1 cellular context compared by ENCODE assay signal in the genomic region with DNA sequence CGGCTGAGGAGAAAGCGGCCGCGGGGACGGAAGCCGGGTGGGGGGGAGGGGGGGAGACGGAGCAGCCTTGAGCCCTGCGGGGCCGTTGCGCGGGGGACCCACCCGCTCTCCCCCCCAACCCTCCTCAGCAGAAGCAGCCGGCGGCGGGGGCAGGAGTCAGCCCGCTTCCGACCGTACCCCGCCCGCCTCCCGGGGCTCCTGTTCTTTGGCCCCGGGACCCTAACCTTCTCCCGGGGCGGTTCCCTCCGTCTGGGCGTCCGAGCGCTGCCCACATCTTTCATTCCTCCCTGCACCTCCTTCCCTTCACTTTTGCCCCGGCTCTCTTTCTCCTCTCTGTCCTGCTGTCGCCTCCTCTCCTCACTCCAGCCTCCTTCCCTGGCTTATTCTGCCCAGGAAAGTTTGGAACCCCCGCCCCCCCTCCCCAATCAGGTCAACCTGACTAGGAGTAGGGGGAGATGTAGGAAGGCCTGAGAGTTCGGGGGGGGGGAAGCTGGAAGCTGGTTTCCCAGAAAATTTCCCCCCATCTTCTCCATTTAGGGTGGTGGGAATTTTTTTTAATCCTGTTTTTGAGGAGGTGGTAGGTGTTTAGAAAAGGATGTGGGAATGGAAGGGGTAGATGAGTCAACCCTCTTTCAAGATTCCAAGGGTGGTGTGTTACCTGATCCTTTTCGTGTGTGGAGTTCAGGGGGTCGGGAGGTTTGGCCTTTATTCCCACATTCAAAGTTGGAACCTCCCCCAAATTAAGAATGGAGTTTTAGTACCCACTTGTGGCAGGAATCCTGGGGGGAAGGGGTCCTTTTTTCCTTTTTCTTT.
TF ChIP-seq lines count a peak whose summit lies in the region.

No MANE protein-coding gene starts in this region.

TF ChIP-seq in K562, 482 proteins besides CTCF, POLR2A, EP300 and RAD21 (continued from another document and continues in another):
- TF ChIP-seq, protein P1, sequence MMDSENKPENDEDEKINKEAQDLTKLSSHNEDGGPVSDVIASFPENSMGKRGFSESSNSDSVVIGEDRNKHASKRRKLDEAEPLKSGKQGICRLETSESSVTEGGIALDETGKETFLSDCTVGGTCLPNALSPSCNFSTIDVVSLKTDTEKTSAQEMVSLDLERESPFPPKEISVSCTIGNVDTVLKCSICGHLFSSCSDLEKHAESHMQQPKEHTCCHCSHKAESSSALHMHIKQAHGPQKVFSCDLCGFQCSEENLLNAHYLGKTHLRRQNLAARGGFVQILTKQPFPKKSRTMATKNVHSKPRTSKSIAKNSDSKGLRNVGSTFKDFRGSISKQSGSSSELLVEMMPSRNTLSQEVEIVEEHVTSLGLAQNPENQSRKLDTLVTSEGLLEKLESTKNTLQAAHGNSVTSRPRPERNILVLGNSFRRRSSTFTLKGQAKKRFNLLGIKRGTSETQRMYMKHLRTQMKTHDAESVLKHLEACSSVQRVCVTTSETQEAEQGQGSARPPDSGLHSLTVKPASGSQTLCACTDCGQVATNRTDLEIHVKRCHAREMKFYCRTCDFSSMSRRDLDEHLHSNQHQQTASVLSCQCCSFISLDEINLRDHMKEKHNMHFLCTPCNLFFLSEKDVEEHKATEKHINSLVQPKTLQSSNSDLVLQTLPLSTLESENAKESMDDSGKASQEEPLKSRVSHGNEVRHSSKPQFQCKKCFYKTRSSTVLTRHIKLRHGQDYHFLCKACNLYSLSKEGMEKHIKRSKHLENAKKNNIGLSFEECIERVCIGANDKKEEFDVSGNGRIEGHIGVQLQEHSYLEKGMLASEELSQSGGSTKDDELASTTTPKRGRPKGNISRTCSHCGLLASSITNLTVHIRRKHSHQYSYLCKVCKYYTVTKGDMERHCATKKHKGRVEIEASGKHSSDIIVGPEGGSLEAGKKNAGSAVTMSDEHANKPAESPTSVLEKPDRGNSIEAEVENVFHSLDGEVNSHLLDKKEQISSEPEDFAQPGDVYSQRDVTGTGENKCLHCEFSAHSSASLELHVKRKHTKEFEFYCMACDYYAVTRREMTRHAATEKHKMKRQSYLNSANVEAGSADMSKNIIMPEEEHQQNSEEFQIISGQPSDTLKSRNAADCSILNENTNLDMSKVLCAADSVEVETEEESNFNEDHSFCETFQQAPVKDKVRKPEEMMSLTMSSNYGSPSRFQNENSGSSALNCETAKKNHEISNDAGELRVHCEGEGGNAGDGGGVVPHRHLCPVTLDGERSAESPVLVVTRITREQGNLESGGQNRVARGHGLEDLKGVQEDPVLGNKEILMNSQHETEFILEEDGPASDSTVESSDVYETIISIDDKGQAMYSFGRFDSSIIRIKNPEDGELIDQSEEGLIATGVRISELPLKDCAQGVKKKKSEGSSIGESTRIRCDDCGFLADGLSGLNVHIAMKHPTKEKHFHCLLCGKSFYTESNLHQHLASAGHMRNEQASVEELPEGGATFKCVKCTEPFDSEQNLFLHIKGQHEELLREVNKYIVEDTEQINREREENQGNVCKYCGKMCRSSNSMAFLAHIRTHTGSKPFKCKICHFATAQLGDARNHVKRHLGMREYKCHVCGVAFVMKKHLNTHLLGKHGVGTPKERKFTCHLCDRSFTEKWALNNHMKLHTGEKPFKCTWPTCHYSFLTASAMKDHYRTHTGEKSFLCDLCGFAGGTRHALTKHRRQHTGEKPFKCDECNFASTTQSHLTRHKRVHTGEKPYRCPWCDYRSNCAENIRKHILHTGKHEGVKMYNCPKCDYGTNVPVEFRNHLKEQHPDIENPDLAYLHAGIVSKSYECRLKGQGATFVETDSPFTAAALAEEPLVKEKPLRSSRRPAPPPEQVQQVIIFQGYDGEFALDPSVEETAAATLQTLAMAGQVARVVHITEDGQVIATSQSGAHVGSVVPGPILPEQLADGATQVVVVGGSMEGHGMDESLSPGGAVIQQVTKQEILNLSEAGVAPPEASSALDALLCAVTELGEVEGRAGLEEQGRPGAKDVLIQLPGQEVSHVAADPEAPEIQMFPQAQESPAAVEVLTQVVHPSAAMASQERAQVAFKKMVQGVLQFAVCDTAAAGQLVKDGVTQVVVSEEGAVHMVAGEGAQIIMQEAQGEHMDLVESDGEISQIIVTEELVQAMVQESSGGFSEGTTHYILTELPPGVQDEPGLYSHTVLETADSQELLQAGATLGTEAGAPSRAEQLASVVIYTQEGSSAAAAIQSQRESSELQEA (IDR thresholded peaks at IDR 0.05; ENCODE audit: low read depth): peak; percentile 74
- TF ChIP-seq, protein P2, sequence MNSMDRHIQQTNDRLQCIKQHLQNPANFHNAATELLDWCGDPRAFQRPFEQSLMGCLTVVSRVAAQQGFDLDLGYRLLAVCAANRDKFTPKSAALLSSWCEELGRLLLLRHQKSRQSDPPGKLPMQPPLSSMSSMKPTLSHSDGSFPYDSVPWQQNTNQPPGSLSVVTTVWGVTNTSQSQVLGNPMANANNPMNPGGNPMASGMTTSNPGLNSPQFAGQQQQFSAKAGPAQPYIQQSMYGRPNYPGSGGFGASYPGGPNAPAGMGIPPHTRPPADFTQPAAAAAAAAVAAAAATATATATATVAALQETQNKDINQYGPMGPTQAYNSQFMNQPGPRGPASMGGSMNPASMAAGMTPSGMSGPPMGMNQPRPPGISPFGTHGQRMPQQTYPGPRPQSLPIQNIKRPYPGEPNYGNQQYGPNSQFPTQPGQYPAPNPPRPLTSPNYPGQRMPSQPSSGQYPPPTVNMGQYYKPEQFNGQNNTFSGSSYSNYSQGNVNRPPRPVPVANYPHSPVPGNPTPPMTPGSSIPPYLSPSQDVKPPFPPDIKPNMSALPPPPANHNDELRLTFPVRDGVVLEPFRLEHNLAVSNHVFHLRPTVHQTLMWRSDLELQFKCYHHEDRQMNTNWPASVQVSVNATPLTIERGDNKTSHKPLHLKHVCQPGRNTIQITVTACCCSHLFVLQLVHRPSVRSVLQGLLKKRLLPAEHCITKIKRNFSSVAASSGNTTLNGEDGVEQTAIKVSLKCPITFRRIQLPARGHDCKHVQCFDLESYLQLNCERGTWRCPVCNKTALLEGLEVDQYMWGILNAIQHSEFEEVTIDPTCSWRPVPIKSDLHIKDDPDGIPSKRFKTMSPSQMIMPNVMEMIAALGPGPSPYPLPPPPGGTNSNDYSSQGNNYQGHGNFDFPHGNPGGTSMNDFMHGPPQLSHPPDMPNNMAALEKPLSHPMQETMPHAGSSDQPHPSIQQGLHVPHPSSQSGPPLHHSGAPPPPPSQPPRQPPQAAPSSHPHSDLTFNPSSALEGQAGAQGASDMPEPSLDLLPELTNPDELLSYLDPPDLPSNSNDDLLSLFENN (IDR thresholded peaks at IDR 0.05; ENCODE audit: low read depth in 2 of 2, low read length in 2 of 2): no peak
- TF ChIP-seq, protein P3, sequence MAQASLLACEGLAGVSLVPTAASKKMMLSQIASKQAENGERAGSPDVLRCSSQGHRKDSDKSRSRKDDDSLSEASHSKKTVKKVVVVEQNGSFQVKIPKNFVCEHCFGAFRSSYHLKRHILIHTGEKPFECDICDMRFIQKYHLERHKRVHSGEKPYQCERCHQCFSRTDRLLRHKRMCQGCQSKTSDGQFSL (CRISPR knock-in tag; IDR thresholded peaks at IDR 0.05): no peak
- TF ChIP-seq, protein P3 (tag; IDR thresholded peaks at IDR 0.05): peak in 1 of 2 experiments; percentile 43; a peak in 1 of 4 replicates
- TF ChIP-seq CSDE1 (IDR thresholded peaks at IDR 0.05) (no peak), SRSF9 (IDR thresholded peaks at IDR 0.05; ENCODE audit: borderline replicate concordance, low read depth, low read length) (no peak), CBFB (CRISPR knock-in tag; IDR thresholded peaks at IDR 0.05) (no peak), NR2F6 (CRISPR knock-in tag; IDR thresholded peaks at IDR 0.05) (no peak), RBFOX2 (IDR thresholded peaks at IDR 0.05; ENCODE audit: low read depth, low read length) (peak; percentile 45), ZNF174 (CRISPR knock-in tag; IDR thresholded peaks at IDR 0.05) (no peak), CBFA2T3 (IDR thresholded peaks at IDR 0.05) (no peak), PCBP1 (IDR thresholded peaks at IDR 0.05; ENCODE audit: low read depth, low read length, poor library complexity, severe bottlenecking) (peak; percentile 68), HDAC8 (tag; IDR thresholded peaks at IDR 0.05) (no peak), ZNF830 (CRISPR knock-in tag; IDR thresholded peaks at IDR 0.05) (no peak), L3MBTL2 (IDR thresholded peaks at IDR 0.05) (no peak), NFATC3 (IDR thresholded peaks at IDR 0.05) (no peak)
- TF ChIP-seq, protein P4, sequence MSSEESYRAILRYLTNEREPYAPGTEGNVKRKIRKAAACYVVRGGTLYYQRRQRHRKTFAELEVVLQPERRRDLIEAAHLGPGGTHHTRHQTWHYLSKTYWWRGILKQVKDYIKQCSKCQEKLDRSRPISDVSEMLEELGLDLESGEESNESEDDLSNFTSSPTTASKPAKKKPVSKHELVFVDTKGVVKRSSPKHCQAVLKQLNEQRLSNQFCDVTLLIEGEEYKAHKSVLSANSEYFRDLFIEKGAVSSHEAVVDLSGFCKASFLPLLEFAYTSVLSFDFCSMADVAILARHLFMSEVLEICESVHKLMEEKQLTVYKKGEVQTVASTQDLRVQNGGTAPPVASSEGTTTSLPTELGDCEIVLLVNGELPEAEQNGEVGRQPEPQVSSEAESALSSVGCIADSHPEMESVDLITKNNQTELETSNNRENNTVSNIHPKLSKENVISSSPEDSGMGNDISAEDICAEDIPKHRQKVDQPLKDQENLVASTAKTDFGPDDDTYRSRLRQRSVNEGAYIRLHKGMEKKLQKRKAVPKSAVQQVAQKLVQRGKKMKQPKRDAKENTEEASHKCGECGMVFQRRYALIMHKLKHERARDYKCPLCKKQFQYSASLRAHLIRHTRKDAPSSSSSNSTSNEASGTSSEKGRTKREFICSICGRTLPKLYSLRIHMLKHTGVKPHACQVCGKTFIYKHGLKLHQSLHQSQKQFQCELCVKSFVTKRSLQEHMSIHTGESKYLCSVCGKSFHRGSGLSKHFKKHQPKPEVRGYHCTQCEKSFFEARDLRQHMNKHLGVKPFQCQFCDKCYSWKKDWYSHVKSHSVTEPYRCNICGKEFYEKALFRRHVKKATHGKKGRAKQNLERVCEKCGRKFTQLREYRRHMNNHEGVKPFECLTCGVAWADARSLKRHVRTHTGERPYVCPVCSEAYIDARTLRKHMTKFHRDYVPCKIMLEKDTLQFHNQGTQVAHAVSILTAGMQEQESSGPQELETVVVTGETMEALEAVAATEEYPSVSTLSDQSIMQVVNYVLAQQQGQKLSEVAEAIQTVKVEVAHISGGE (CRISPR knock-in tag; IDR thresholded peaks at IDR 0.05): peak in 1 of 3 experiments; percentile 68; a peak in 2 of 6 replicates
- TF ChIP-seq, protein P5, sequence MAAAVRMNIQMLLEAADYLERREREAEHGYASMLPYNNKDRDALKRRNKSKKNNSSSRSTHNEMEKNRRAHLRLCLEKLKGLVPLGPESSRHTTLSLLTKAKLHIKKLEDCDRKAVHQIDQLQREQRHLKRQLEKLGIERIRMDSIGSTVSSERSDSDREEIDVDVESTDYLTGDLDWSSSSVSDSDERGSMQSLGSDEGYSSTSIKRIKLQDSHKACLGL (CRISPR knock-in tag; IDR thresholded peaks at IDR 0.05; ENCODE audit: borderline replicate concordance, poor library complexity, severe bottlenecking): no peak
- TF ChIP-seq, protein P6, sequence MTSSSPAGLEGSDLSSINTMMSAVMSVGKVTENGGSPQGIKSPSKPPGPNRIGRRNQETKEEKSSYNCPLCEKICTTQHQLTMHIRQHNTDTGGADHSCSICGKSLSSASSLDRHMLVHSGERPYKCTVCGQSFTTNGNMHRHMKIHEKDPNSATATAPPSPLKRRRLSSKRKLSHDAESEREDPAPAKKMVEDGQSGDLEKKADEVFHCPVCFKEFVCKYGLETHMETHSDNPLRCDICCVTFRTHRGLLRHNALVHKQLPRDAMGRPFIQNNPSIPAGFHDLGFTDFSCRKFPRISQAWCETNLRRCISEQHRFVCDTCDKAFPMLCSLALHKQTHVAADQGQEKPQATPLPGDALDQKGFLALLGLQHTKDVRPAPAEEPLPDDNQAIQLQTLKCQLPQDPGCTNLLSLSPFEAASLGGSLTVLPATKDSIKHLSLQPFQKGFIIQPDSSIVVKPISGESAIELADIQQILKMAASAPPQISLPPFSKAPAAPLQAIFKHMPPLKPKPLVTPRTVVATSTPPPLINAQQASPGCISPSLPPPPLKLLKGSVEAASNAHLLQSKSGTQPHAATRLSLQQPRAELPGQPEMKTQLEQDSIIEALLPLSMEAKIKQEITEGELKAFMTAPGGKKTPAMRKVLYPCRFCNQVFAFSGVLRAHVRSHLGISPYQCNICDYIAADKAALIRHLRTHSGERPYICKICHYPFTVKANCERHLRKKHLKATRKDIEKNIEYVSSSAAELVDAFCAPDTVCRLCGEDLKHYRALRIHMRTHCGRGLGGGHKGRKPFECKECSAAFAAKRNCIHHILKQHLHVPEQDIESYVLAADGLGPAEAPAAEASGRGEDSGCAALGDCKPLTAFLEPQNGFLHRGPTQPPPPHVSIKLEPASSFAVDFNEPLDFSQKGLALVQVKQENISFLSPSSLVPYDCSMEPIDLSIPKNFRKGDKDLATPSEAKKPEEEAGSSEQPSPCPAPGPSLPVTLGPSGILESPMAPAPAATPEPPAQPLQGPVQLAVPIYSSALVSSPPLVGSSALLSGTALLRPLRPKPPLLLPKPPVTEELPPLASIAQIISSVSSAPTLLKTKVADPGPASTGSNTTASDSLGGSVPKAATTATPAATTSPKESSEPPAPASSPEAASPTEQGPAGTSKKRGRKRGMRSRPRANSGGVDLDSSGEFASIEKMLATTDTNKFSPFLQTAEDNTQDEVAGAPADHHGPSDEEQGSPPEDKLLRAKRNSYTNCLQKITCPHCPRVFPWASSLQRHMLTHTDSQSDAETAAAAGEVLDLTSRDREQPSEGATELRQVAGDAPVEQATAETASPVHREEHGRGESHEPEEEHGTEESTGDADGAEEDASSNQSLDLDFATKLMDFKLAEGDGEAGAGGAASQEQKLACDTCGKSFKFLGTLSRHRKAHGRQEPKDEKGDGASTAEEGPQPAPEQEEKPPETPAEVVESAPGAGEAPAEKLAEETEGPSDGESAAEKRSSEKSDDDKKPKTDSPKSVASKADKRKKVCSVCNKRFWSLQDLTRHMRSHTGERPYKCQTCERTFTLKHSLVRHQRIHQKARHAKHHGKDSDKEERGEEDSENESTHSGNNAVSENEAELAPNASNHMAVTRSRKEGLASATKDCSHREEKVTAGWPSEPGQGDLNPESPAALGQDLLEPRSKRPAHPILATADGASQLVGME (CRISPR knock-in tag; IDR thresholded peaks at IDR 0.05): no peak
- TF ChIP-seq, protein P7, sequence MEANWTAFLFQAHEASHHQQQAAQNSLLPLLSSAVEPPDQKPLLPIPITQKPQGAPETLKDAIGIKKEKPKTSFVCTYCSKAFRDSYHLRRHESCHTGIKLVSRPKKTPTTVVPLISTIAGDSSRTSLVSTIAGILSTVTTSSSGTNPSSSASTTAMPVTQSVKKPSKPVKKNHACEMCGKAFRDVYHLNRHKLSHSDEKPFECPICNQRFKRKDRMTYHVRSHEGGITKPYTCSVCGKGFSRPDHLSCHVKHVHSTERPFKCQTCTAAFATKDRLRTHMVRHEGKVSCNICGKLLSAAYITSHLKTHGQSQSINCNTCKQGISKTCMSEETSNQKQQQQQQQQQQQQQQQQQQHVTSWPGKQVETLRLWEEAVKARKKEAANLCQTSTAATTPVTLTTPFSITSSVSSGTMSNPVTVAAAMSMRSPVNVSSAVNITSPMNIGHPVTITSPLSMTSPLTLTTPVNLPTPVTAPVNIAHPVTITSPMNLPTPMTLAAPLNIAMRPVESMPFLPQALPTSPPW (CRISPR knock-in tag; IDR thresholded peaks at IDR 0.05): peak; percentile 81
